Comparison of ENCODE assay signal across 9 cellular contexts in genomic region chr17:7988750-7989178, GRCh38. TPM values are rescaled to one million over a fixed set of nuclear protein-coding genes. Genes with fewer than 3 reads are reported as not detected.
DNase-seq lines count a peak whose midpoint lies in the region; ATAC-seq and TF ChIP-seq lines count a peak whose summit lies in the region.
"Had no signal": no experiment of that assay in that cellular context is flagged by ENCODE, and none has a peak within 500 bp of the region (broad histone marks: within the 10 kb centered on the region; RNA-seq: fewer than 3 reads in every experiment).

No MANE protein-coding gene starts in this region.

- TF ChIP-seq CTCF in CD8-positive, alpha-beta T cell (IDR thresholded peaks at IDR 0.05): peak; percentile 63
- peak; percentile 30 to 64 for TF ChIP-seq CTCF in fibroblast of lung (conservative IDR thresholded peaks at IDR 0.05 in 1 of 2, IDR thresholded peaks at IDR 0.05 in 1 of 2; ENCODE audit: low read depth in 1 of 2, low read length in 2 of 2)

- POLR2A ChIA-PET in CD8-positive, alpha-beta T cell (lab: Charles Lee): interaction anchor here (0.7 to 3.0 kb wide), 4 partner anchors 56 to 76 kb away, joined by 3 to 36 read pairs (median 14); partner anchors contain the start of gene RNF227

- H3K27me3 ChIP-seq in CD8-positive, alpha-beta T cell (ENCODE audit: insufficient read depth, low read length): no peaks in the 10 kb centered on the region
- no peaks in the 10 kb centered on the region for H3K27me3 ChIP-seq in fibroblast of lung (ENCODE audit: control insufficient read depth, insufficient read depth, low read length)
- peaks cover 3% of the 10 kb centered on the region for H3K27me3 ChIP-seq in neuron (ENCODE audit: insufficient read depth, low read length)

- H3K27me3 Mint-ChIP-seq in CD8-positive, alpha-beta T cell (ENCODE audit: low read depth): no peaks in the 10 kb centered on the region
- H3K27me3 Mint-ChIP-seq in activated CD8-positive, alpha-beta memory T cell treated with anti-CD3 and anti-CD28 coated beads, Interleukin-2, amount 10 ng/mL, durations not matched to agents 7 days and 5 days: peaks cover 19% of the 10 kb centered on the region

- H3K4me1 Mint-ChIP-seq in CD8-positive, alpha-beta T cell (ENCODE audit: low read depth): peaks cover 21% of the 10 kb centered on the region
- peaks cover 25% of the 10 kb centered on the region for H3K4me1 Mint-ChIP-seq in activated CD8-positive, alpha-beta memory T cell treated with anti-CD3 and anti-CD28 coated beads, Interleukin-2, amount 10 ng/mL, durations not matched to agents 7 days and 5 days

- no peaks in the 10 kb centered on the region for H3K79me2 ChIP-seq in fibroblast of lung (ENCODE audit: control insufficient read depth, insufficient read depth, low read length)

- no peaks in the 10 kb centered on the region for H3K9me3 Mint-ChIP-seq in CD8-positive, alpha-beta T cell
- H3K9me3 Mint-ChIP-seq in activated CD8-positive, alpha-beta memory T cell treated with anti-CD3 and anti-CD28 coated beads, Interleukin-2, amount 10 ng/mL, durations not matched to agents 7 days and 5 days (ENCODE audit: low read depth): no peaks in the 10 kb centered on the region

- H3K4me3 Mint-ChIP-seq in CD8-positive, alpha-beta T cell: peak overlapping the region; percentile 54
- H3K4me3 Mint-ChIP-seq in activated CD8-positive, alpha-beta memory T cell treated with anti-CD3 and anti-CD28 coated beads, Interleukin-2, amount 10 ng/mL, durations not matched to agents 7 days and 5 days: no peak overlapping the region

- H3K9me3 ChIP-seq in CD8-positive, alpha-beta T cell (ENCODE audit: low read length): no peaks in the 10 kb centered on the region
- no peaks in the 10 kb centered on the region for H3K9me3 ChIP-seq in fibroblast of lung (ENCODE audit: control insufficient read depth, insufficient read depth, low read depth, low read length)
- no peaks in the 10 kb centered on the region for H3K9me3 ChIP-seq in neuron (ENCODE audit: low read length)

- H2AFZ ChIP-seq in fibroblast of lung (ENCODE audit: low read length): no peak overlapping the region
- H2AFZ ChIP-seq in neuron (ENCODE audit: low read depth, low read length): peak overlapping the region; percentile 31

- no peak overlapping the region for H3K27ac ChIP-seq in CD8-positive, alpha-beta T cell (ENCODE audit: low read depth, low read length)
- no peak overlapping the region for H3K27ac ChIP-seq in fibroblast of lung (ENCODE audit: insufficient read depth, low read length)

- intact Hi-C loops in CD8-positive, alpha-beta T cell (cut with DNase I, micrococcal nuclease): no loop called here

- no peak overlapping the region for H3K4me2 ChIP-seq in fibroblast of lung (ENCODE audit: extremely low read depth, insufficient read depth, low read length)

- H3K27ac Mint-ChIP-seq in CD8-positive, alpha-beta T cell: no peak overlapping the region
- peak overlapping the region; percentile 69 for H3K27ac Mint-ChIP-seq in activated CD8-positive, alpha-beta memory T cell treated with anti-CD3 and anti-CD28 coated beads, Interleukin-2, amount 10 ng/mL, durations not matched to agents 7 days and 5 days

- no peaks in the 10 kb centered on the region for H3K36me3 ChIP-seq in CD8-positive, alpha-beta T cell (ENCODE audit: insufficient read depth, low read length)
- H3K36me3 ChIP-seq in fibroblast of lung (ENCODE audit: control insufficient read depth, insufficient read depth, low read length) (no peaks in the 10 kb centered on the region), neuron (ENCODE audit: insufficient read depth, low read length) (no peaks in the 10 kb centered on the region)

- peak in 3 of 7 experiments; percentile 18 to 68 (median 46) for DNase-seq in CD8-positive, alpha-beta T cell
- DNase-seq in NCI-H526 (lab: John Stamatoyannopoulos, UW): peak; percentile 76 to 90
- DNase-seq in activated CD8-positive, alpha-beta memory T cell treated with anti-CD3 and anti-CD28 coated beads, Interleukin-2, amount 10 ng/mL, durations not matched to agents 7 days and 5 days: peak; percentile 70
- peak; percentile 76 to 90 for DNase-seq in fibroblast of lung (ENCODE audit: low read depth in 2 of 2)

- H3K4me1 ChIP-seq in CD8-positive, alpha-beta T cell (ENCODE audit: insufficient read depth, low read length): peaks cover 13% of the 10 kb centered on the region
- no peaks in the 10 kb centered on the region for H3K4me1 ChIP-seq in fibroblast of lung (ENCODE audit: control insufficient read depth, extremely low read depth, insufficient read depth, low read length)
- H3K4me1 ChIP-seq in neuron (ENCODE audit: insufficient read depth, low read length): no peaks in the 10 kb centered on the region

- peak; percentile 26 for ATAC-seq in CD8-positive, alpha-beta T cell
- ATAC-seq in HG03354 (IDR thresholded peaks at IDR 0.05; ENCODE audit: poor library complexity, severe bottlenecking, unreplicated experiment) (peak; percentile 48), GM21528 (IDR thresholded peaks at IDR 0.05; ENCODE audit: low FRiP score, unreplicated experiment) (no peak), GM19351 (IDR thresholded peaks at IDR 0.05; ENCODE audit: unreplicated experiment) (no peak)
- peak; percentile 62 for ATAC-seq in activated CD8-positive, alpha-beta memory T cell treated with anti-CD3 and anti-CD28 coated beads, Interleukin-2, amount 10 ng/mL, durations not matched to agents 7 days and 5 days

- no peak overlapping the region for H3K4me3 ChIP-seq in CD8-positive, alpha-beta T cell (ENCODE audit: low read depth, low read length)
- H3K4me3 ChIP-seq in fibroblast of lung (replicated peaks in 1 of 4; ENCODE audit: control extremely low read depth in 1 of 4, insufficient read depth in 1 of 4, low read depth in 3 of 4, low read length in 4 of 4) (no peak overlapping the region), neuron (ENCODE audit: low read length) (no peak overlapping the region)

- no peaks in the 10 kb centered on the region for H4K20me1 ChIP-seq in fibroblast of lung (ENCODE audit: control insufficient read depth, extremely low read depth, insufficient read depth, low read length)

- no peaks in the 10 kb centered on the region for H3K36me3 Mint-ChIP-seq in CD8-positive, alpha-beta T cell
- H3K36me3 Mint-ChIP-seq in activated CD8-positive, alpha-beta memory T cell treated with anti-CD3 and anti-CD28 coated beads, Interleukin-2, amount 10 ng/mL, durations not matched to agents 7 days and 5 days: no peaks in the 10 kb centered on the region

- no peak overlapping the region for H3K9ac ChIP-seq in fibroblast of lung (ENCODE audit: insufficient read depth, low read length)

- CTCF ChIA-PET in CD8-positive, alpha-beta T cell (lab: Charles Lee): interaction anchor here (0.6 to 13.8 kb wide), 20 partner anchors 9 to 380 kb away, joined by 3 to 338 read pairs (median 5); partner anchors contain the start of genes CNTROB, GUCY2D, RNF227 and TP53
- CTCF ChIA-PET in activated CD8-positive, alpha-beta memory T cell treated with anti-CD3 and anti-CD28 coated beads, Interleukin-2, amount 10 ng/mL, durations not matched to agents 7 days and 5 days (lab: Charles Lee): interaction anchor here (0.5 to 13.2 kb wide), 32 partner anchors 8 to 245 kb away, joined by 3 to 312 read pairs (median 4); partner anchors contain the start of genes CNTROB, CYB5D1, KCNAB3 and KDM6B

RNA-seq across cellular contexts. Expression of gene GUCY2D, which starts 13.7 kb away (rescaled TPM):
- total RNA-seq in CD8-positive, alpha-beta T cell: not detected
- total RNA-seq in activated CD8-positive, alpha-beta memory T cell treated with anti-CD3 and anti-CD28 coated beads, Interleukin-2, amount 10 ng/mL, durations not matched to agents 7 days and 5 days: not detected
- total RNA-seq in fibroblast of lung: not detected in 2 replicates
- not detected in 2 replicates for polyA plus RNA-seq in fibroblast of lung
- not detected in 2 replicates for polyA plus RNA-seq in fibroblast of lung (2012)
- polyA minus RNA-seq in fibroblast of lung (ENCODE audit: low replicate concordance): not detected in 2 replicates

RNA-seq across cellular contexts. Expression of gene ALOX15B, which starts 50.1 kb away (rescaled TPM):
- total RNA-seq in CD8-positive, alpha-beta T cell: not detected
- not detected for total RNA-seq in activated CD8-positive, alpha-beta memory T cell treated with anti-CD3 and anti-CD28 coated beads, Interleukin-2, amount 10 ng/mL, durations not matched to agents 7 days and 5 days
- not detected in 2 replicates for total RNA-seq in fibroblast of lung
- polyA plus RNA-seq in fibroblast of lung: not detected in 2 replicates
- not detected in 2 replicates for polyA plus RNA-seq in fibroblast of lung (2012)
- not detected in 2 replicates for polyA minus RNA-seq in fibroblast of lung (ENCODE audit: low replicate concordance)
- total RNA-seq: T-helper 2 cell treated with Interferon-gamma antibody and Interleukin-4, amounts not matched to agents 100 ng/mL and 5 ng/mL, for 36 hours had no signal

RNA-seq across cellular contexts. Expression of gene CNTROB, which starts 56.8 kb away (rescaled TPM):
- total RNA-seq in CD8-positive, alpha-beta T cell: 10 to 100 TPM; 20.1 to 23.6 TPM
- total RNA-seq in activated CD8-positive, alpha-beta memory T cell treated with anti-CD3 and anti-CD28 coated beads, Interleukin-2, amount 10 ng/mL, durations not matched to agents 7 days and 5 days: 10 to 100 TPM; 56.8 to 69.2 TPM
- 12.8 and 17.2 TPM in 2 replicates for total RNA-seq in fibroblast of lung
- 12.6 and 20.8 TPM in 2 replicates for polyA plus RNA-seq in fibroblast of lung
- 14.2 and 22.1 TPM in 2 replicates for polyA plus RNA-seq in fibroblast of lung (2012)
- polyA minus RNA-seq in fibroblast of lung (ENCODE audit: low replicate concordance): 47.9 and 51.0 TPM in 2 replicates

RNA-seq across cellular contexts. Expression of gene TRAPPC1, which starts 57.0 kb away (rescaled TPM):
- 10 to 100 TPM; 29.6 to 39.4 TPM for total RNA-seq in CD8-positive, alpha-beta T cell
- total RNA-seq in activated CD8-positive, alpha-beta memory T cell treated with anti-CD3 and anti-CD28 coated beads, Interleukin-2, amount 10 ng/mL, durations not matched to agents 7 days and 5 days: 100 to 1,000 TPM; 216 to 245 TPM
- total RNA-seq in fibroblast of lung: 38.3 and 61.9 TPM in 2 replicates
- polyA plus RNA-seq in fibroblast of lung: 342 and 409 TPM in 2 replicates
- 331 TPM in 2 replicates for polyA plus RNA-seq in fibroblast of lung (2012)
- 331 TPM in 2 replicates for polyA minus RNA-seq in fibroblast of lung (ENCODE audit: low replicate concordance)

RNA-seq across cellular contexts. Expression of gene KCNAB3, which starts 59.1 kb away (rescaled TPM):
- 1 to 10 TPM; 4.1 to 6.1 TPM for total RNA-seq in CD8-positive, alpha-beta T cell
- total RNA-seq in activated CD8-positive, alpha-beta memory T cell treated with anti-CD3 and anti-CD28 coated beads, Interleukin-2, amount 10 ng/mL, durations not matched to agents 7 days and 5 days: 1 to 10 TPM; 6.6 to 6.7 TPM
- total RNA-seq in fibroblast of lung: 0.26 and 0.33 TPM in 2 replicates
- 0.69 and 1.3 TPM in 2 replicates for polyA plus RNA-seq in fibroblast of lung
- 0.56 and 1.4 TPM in 2 replicates for polyA plus RNA-seq in fibroblast of lung (2012)
- 0.71 and 1.1 TPM in 2 replicates for polyA minus RNA-seq in fibroblast of lung (ENCODE audit: low replicate concordance)

Comparison
In these comparisons a context has a peak if more than half of its experiments do, and no peak if none do; other contexts are left out.
1. ATAC-seq: peak in CD8-positive, alpha-beta T cell (single experiment), HG03354 (single experiment) and activated CD8-positive, alpha-beta memory T cell treated with anti-CD3 and anti-CD28 coated beads, Interleukin-2, amount 10 ng/mL, durations not matched to agents 7 days and 5 days (single experiment); none in GM21528 (single experiment) and GM19351 (single experiment).